ENCODE assay signal across 9 cellular contexts in genomic region chr21:32422064-32422463, GRCh38.
"Had no signal": no experiment of that assay in that cellular context is flagged by ENCODE, and none has a peak within 500 bp of the region (broad histone marks: within the 10 kb centered on the region; RNA-seq: fewer than 3 reads in every experiment).

No MANE protein-coding gene starts in this region.

- H2AFZ ChIP-seq: GM23248 had no signal

- H3K27ac Mint-ChIP-seq: H9 had no signal

- H3K27ac ChIP-seq: GM23248, KMS-11 had no signal

- FAIRE-seq: H54, HTR-8/SVneo had no signal

- H3K9ac ChIP-seq: GM23248, KMS-11 had no signal

- H3K4me3 ChIP-seq: GM23248 had no signal

- H3K4me3 Mint-ChIP-seq: H9 had no signal

- H3K4me2 ChIP-seq: KMS-11 had no signal

- DNase-seq: GM23248, GOT3, H9, HCEC 1CT, IMR-90, KBM-7 had no signal
